13 cellular contexts compared by ENCODE assay signal in genomic region chr7:107972986-107973385, GRCh38. TPM values are rescaled to one million over a fixed set of nuclear protein-coding genes. Genes with fewer than 3 reads are reported as not detected.
DNase-seq lines count a peak whose midpoint lies in the region; ATAC-seq and TF ChIP-seq lines count a peak whose summit lies in the region.
"Had no signal": no experiment of that assay in that cellular context is flagged by ENCODE, and none has a peak within 500 bp of the region (broad histone marks: within the 10 kb centered on the region; RNA-seq: fewer than 3 reads in every experiment).

No MANE protein-coding gene starts in this region.

- H3K9me3 ChIP-seq in SK-N-MC (ENCODE audit: low read depth, low read length) (no peaks in the 10 kb centered on the region), suprapubic skin (no peaks in the 10 kb centered on the region), WERI-Rb-1 (ENCODE audit: severe bottlenecking) (no peaks in the 10 kb centered on the region)

- H3K27me3 ChIP-seq in suprapubic skin (no peaks in the 10 kb centered on the region), WERI-Rb-1 (ENCODE audit: insufficient read depth, low read depth, severe bottlenecking) (no peaks in the 10 kb centered on the region)

- ATAC-seq in left lobe of liver, result peak; percentile 23
- no peak for ATAC-seq in stimulated activated naive CD8-positive, alpha-beta T cell treated with anti-CD3 and anti-CD28 coated beads, Interleukin-15, Interleukin-2, amounts not matched to agents 100 U/mL and 50 U/mL, for 24 hours
- no peak for ATAC-seq in HG03460 (IDR thresholded peaks at IDR 0.05; ENCODE audit: unreplicated experiment)
- ATAC-seq: effector memory CD8-positive, alpha-beta T cell; Panc1 had no signal

- H3K36me3 ChIP-seq in SK-N-MC (ENCODE audit: insufficient read depth, low read length) (peaks cover 88% of the 10 kb centered on the region), suprapubic skin (peaks cover 35% of the 10 kb centered on the region), WERI-Rb-1 (peaks cover 67% of the 10 kb centered on the region)

- peak overlapping the region; percentile 12 for H3K4me3 Mint-ChIP-seq in endothelial cell (ENCODE audit: unreplicated experiment)
- H3K4me3 Mint-ChIP-seq: CD4-positive, CD25-positive, alpha-beta regulatory T cell; effector memory CD8-positive, alpha-beta T cell had no signal

- no peaks in the 10 kb centered on the region for H3K9me3 Mint-ChIP-seq in endothelial cell (ENCODE audit: unreplicated experiment)
- H3K9me3 Mint-ChIP-seq: activated T-helper 2 cell treated with anti-CD3 and anti-CD28 coated beads, Interferon-gamma antibody, Interleukin-2, Interleukin-4, amounts not matched to agents 10 μg/mL and 5 μg/mL and 100 μg/mL, durations not matched to agents 14 hours and 24 hours and 36 hours; effector memory CD8-positive, alpha-beta T cell had no signal

- TF ChIP-seq EP300 in suprapubic skin (IDR thresholded peaks at IDR 0.05), result peak; percentile 65

- H3K4me3 ChIP-seq in SK-N-MC (peak overlapping the region; percentile 58; the same call in 1 of the 2 replicates), suprapubic skin (no peak overlapping the region), WERI-Rb-1 (ENCODE audit: low read depth, low read length) (no peak overlapping the region)

- no peak for TF ChIP-seq POLR2A in suprapubic skin (IDR thresholded peaks at IDR 0.05)

- H3K4me1 Mint-ChIP-seq in endothelial cell (ENCODE audit: unreplicated experiment), result no peaks in the 10 kb centered on the region
- H3K4me1 Mint-ChIP-seq: CD4-positive, CD25-positive, alpha-beta regulatory T cell had no signal

- H3K36me3 Mint-ChIP-seq in endothelial cell (ENCODE audit: low read depth, unreplicated experiment), result peaks cover 73% of the 10 kb centered on the region
- H3K36me3 Mint-ChIP-seq: CD4-positive, CD25-positive, alpha-beta regulatory T cell had no signal

- H3K27ac ChIP-seq in SK-N-MC (peak overlapping the region; percentile 98), suprapubic skin (peak overlapping the region; percentile 58), WERI-Rb-1 (no peak overlapping the region)

- H3K27me3 Mint-ChIP-seq in endothelial cell (ENCODE audit: unreplicated experiment), result peaks cover 7% of the 10 kb centered on the region

- H3K27ac Mint-ChIP-seq in endothelial cell (ENCODE audit: unreplicated experiment), result no peak overlapping the region
- H3K27ac Mint-ChIP-seq: activated T-helper 2 cell treated with anti-CD3 and anti-CD28 coated beads, Interferon-gamma antibody, Interleukin-2, Interleukin-4, amounts not matched to agents 10 μg/mL and 5 μg/mL and 100 μg/mL, durations not matched to agents 14 hours and 24 hours and 36 hours; CD4-positive, CD25-positive, alpha-beta regulatory T cell; effector memory CD8-positive, alpha-beta T cell had no signal

- 60% methylated on average over 7 of the region's 7 CpGs for WGBS in suprapubic skin

- H3K4me1 ChIP-seq in suprapubic skin, result peaks cover 39% of the 10 kb centered on the region

- DNase-seq in SK-N-MC (ENCODE audit: low read depth, low spot score) (no peak), endothelial cell (ENCODE audit: low spot score) (no peak), left lobe of liver (ENCODE audit: low spot score) (no peak), suprapubic skin (ENCODE audit: low spot score in 2 of 2) (no peak), SKM-1 treated with dmso at 0.1 percent for 144 hours (lab: John Stamatoyannopoulos, UW; ENCODE audit: unreplicated experiment) (no peak), WERI-Rb-1 (no peak)
- no peak for DNase-seq in stimulated activated naive CD8-positive, alpha-beta T cell treated with anti-CD3 and anti-CD28 coated beads, Interleukin-15, Interleukin-2, amounts not matched to agents 100 U/mL and 50 U/mL, for 24 hours
- DNase-seq: CD4-positive, CD25-positive, alpha-beta regulatory T cell; effector memory CD8-positive, alpha-beta T cell; stimulated activated naive CD4-positive, alpha-beta T cell had no signal

- H3K9ac ChIP-seq in SK-N-MC (ENCODE audit: insufficient read length), result no peak overlapping the region

- TF ChIP-seq CTCF in endothelial cell (IDR thresholded peaks at IDR 0.05; ENCODE audit: unreplicated experiment) (no peak), suprapubic skin (IDR thresholded peaks at IDR 0.05) (no peak), WERI-Rb-1 (IDR thresholded peaks at IDR 0.05; ENCODE audit: low read depth, low read length) (no peak)

RNA-seq across cellular contexts. Expression of gene LAMB1, which starts 30.0 kb away (rescaled TPM):
- total RNA-seq in endothelial cell (ENCODE audit: unreplicated experiment) (453 TPM), left lobe of liver (29.1 TPM), suprapubic skin (100 to 1,000 TPM in 1 of 4 donors, 10 to 100 TPM in 3; 76.7 to 216 (median 84.6) TPM)
